1 cellular context compared by ENCODE assay signal in the genomic region with DNA sequence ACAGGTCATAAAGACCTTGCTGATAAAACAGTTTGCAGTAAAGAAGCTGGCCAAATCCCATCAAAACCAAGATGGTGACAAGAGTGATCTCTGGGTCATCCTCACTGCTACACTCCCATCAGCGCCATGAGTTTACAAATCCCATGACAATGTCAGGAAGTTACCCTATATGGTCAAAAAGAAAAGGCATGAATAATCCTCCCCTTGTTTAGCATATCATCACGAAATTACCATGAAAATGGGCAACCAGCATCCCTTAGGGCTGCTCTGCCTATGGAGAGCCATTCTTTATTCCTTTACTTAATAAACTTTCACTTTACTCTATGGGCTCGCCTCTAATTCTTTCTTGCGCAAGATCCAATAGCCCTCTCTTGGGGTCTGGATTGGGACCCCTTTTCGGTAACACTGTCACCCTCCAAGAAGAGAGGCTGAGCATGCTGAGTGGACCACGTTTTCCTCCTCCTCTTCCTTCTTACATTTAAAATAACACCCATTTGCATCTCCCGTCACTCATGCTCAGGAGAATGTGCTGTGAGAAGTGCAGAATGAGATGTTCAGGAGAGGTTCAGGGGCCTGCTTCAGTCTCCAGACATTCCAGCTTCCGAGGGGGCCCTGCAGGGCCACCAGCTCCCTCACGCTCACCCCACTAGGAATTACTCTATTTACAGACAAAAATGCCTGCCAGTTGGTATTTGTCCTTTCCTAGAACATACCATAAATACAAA.
TF ChIP-seq lines count a peak whose summit lies in the region.

No MANE protein-coding gene starts in this region.

TF ChIP-seq in WTC11, 78 proteins besides CTCF, POLR2A, EP300 and RAD21 (continued from another document):
- TF ChIP-seq, protein P1, sequence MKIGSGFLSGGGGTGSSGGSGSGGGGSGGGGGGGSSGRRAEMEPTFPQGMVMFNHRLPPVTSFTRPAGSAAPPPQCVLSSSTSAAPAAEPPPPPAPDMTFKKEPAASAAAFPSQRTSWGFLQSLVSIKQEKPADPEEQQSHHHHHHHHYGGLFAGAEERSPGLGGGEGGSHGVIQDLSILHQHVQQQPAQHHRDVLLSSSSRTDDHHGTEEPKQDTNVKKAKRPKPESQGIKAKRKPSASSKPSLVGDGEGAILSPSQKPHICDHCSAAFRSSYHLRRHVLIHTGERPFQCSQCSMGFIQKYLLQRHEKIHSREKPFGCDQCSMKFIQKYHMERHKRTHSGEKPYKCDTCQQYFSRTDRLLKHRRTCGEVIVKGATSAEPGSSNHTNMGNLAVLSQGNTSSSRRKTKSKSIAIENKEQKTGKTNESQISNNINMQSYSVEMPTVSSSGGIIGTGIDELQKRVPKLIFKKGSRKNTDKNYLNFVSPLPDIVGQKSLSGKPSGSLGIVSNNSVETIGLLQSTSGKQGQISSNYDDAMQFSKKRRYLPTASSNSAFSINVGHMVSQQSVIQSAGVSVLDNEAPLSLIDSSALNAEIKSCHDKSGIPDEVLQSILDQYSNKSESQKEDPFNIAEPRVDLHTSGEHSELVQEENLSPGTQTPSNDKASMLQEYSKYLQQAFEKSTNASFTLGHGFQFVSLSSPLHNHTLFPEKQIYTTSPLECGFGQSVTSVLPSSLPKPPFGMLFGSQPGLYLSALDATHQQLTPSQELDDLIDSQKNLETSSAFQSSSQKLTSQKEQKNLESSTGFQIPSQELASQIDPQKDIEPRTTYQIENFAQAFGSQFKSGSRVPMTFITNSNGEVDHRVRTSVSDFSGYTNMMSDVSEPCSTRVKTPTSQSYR (CRISPR knock-in tag; IDR thresholded peaks at IDR 0.05), result no peak
- no peak for TF ChIP-seq ZNF232 (CRISPR knock-in tag; IDR thresholded peaks at IDR 0.05)
- TF ChIP-seq, protein P2, sequence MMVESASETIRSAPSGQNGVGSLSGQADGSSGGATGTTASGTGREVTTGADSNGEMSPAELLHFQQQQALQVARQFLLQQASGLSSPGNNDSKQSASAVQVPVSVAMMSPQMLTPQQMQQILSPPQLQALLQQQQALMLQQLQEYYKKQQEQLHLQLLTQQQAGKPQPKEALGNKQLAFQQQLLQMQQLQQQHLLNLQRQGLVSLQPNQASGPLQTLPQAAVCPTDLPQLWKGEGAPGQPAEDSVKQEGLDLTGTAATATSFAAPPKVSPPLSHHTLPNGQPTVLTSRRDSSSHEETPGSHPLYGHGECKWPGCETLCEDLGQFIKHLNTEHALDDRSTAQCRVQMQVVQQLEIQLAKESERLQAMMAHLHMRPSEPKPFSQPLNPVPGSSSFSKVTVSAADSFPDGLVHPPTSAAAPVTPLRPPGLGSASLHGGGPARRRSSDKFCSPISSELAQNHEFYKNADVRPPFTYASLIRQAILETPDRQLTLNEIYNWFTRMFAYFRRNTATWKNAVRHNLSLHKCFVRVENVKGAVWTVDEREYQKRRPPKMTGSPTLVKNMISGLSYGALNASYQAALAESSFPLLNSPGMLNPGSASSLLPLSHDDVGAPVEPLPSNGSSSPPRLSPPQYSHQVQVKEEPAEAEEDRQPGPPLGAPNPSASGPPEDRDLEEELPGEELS (CRISPR knock-in tag; IDR thresholded peaks at IDR 0.05), result no peak
